1 cellular context compared by ENCODE assay signal in the genomic region with DNA sequence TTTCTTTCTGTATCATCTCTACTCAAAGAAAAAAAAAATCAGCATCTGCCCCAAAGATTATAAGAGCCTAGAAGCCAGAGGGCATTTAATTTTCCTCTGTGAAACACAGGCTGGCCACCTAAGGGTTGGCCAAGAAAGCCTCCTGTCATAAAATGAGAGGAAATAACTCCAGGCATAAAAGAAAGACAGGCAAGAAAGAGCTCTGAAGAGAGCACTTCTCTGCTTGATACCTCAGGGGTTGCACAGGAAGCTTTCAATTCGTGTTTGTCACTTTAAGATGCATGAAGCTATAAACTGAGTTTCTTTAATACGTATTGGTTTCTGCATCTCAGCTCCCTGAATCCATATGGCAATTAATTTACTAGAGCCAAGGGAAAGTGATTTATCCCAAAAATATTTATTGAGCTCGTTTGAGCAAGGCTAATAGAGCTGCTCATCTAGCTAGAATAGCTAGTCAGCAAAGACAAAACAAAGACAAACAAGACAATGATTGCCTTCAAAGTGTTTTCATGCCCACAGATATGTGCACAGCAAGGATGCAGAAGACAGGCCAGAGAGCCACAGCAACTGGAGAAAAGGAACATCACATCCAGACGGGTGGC.
TF ChIP-seq lines count a peak whose summit lies in the region.

No MANE protein-coding gene starts in this region.

TF ChIP-seq in IMR-90, 13 proteins besides CTCF, POLR2A, EP300 and RAD21:
- TF ChIP-seq MAZ (IDR thresholded peaks at IDR 0.05; ENCODE audit: borderline replicate concordance, low read depth, low read length) (no peak), NFE2L2 (IDR thresholded peaks at IDR 0.05; ENCODE audit: low read depth, low read length) (no peak), RFX5 (IDR thresholded peaks at IDR 0.05; ENCODE audit: low read depth, low read length) (no peak), FOS (IDR thresholded peaks at IDR 0.05; ENCODE audit: low read depth, low read length) (no peak), MAFK (IDR thresholded peaks at IDR 0.05; ENCODE audit: low read depth, low read length) (no peak), CEBPB (IDR thresholded peaks at IDR 0.05; ENCODE audit: low read depth, low read length) (no peak), MXI1 (IDR thresholded peaks at IDR 0.05; ENCODE audit: borderline replicate concordance, low read depth, low read length) (no peak), CHD1 (IDR thresholded peaks at IDR 0.05; ENCODE audit: low read depth, low read length) (no peak), SMC3 (IDR thresholded peaks at IDR 0.05; ENCODE audit: low read depth, low read length) (no peak), BHLHE40 (IDR thresholded peaks at IDR 0.05; ENCODE audit: low read depth, low read length) (no peak), RCOR1 (IDR thresholded peaks at IDR 0.05; ENCODE audit: insufficient replicate concordance, low read length) (no peak)
- TF ChIP-seq, protein P1, sequence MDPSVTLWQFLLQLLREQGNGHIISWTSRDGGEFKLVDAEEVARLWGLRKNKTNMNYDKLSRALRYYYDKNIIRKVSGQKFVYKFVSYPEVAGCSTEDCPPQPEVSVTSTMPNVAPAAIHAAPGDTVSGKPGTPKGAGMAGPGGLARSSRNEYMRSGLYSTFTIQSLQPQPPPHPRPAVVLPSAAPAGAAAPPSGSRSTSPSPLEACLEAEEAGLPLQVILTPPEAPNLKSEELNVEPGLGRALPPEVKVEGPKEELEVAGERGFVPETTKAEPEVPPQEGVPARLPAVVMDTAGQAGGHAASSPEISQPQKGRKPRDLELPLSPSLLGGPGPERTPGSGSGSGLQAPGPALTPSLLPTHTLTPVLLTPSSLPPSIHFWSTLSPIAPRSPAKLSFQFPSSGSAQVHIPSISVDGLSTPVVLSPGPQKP (IDR thresholded peaks at IDR 0.05; ENCODE audit: borderline replicate concordance, low read depth, low read length) = no peak
- TF ChIP-seq, protein P2, sequence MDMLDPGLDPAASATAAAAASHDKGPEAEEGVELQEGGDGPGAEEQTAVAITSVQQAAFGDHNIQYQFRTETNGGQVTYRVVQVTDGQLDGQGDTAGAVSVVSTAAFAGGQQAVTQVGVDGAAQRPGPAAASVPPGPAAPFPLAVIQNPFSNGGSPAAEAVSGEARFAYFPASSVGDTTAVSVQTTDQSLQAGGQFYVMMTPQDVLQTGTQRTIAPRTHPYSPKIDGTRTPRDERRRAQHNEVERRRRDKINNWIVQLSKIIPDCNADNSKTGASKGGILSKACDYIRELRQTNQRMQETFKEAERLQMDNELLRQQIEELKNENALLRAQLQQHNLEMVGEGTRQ (IDR thresholded peaks at IDR 0.05; ENCODE audit: low read depth, low read length) = no peak
